In genomic region chr7:69257592-69257991, GRCh38 we compare ENCODE assay signal across 21 cellular contexts.
"Had no signal": no experiment of that assay in that cellular context is flagged by ENCODE, and none has a peak within 500 bp of the region (broad histone marks: within the 10 kb centered on the region; RNA-seq: fewer than 3 reads in every experiment).

No MANE protein-coding gene starts in this region.

- H3K36me3 ChIP-seq: heart left ventricle, neural progenitor cell, prostate gland, right atrium auricular region, stomach, thyroid gland had no signal

- H3K9ac ChIP-seq: neural progenitor cell had no signal

- H3K36me3 Mint-ChIP-seq: memory B cell; natural killer cell treated with Interleukin-12 subunit alpha and Interleukin-12 subunit beta and Interleukin-15 and Interleukin-18, amount 100 ng/mL, for 72 hours; neural progenitor cell; stimulated activated effector memory CD8-positive, alpha-beta T cell treated with anti-CD3 and anti-CD28 coated beads, Interleukin-12 subunit alpha, Interleukin-12 subunit beta, amount 100 ng/mL, for 72 hours; type B pancreatic cell had no signal

- H3K27me3 Mint-ChIP-seq: effector memory CD8-positive, alpha-beta T cell had no signal

- H3K4me2 ChIP-seq: hepatocyte, neural progenitor cell had no signal

- H3K27me3 ChIP-seq: neural progenitor cell, right atrium auricular region, stomach, thyroid gland had no signal

- H3K4me1 Mint-ChIP-seq: stimulated activated effector memory CD8-positive, alpha-beta T cell treated with anti-CD3 and anti-CD28 coated beads, Interleukin-12 subunit alpha, Interleukin-12 subunit beta, amount 100 ng/mL, for 72 hours had no signal

- H2AFZ ChIP-seq: hepatocyte, neural progenitor cell had no signal

- H3K79me2 ChIP-seq: hepatocyte had no signal

- ATAC-seq: effector memory CD8-positive, alpha-beta T cell; natural killer cell treated with Interleukin-12 subunit alpha and Interleukin-12 subunit beta and Interleukin-15 and Interleukin-18, amount 100 ng/mL, for 72 hours; stimulated activated effector memory CD8-positive, alpha-beta T cell treated with anti-CD3 and anti-CD28 coated beads, Interleukin-12 subunit alpha, Interleukin-12 subunit beta, amount 100 ng/mL, for 72 hours had no signal

- H3K4me1 ChIP-seq: heart left ventricle, prostate gland, right atrium auricular region, stomach had no signal

- H3K4me3 ChIP-seq: heart left ventricle, hepatocyte, lung, neural progenitor cell, prostate gland, right atrium auricular region, stomach, thyroid gland had no signal

- H3K27ac ChIP-seq: heart left ventricle, hepatocyte, neural progenitor cell, prostate gland, right atrium auricular region, stomach, thyroid gland had no signal

- DNase-seq: cortex of kidney; effector memory CD8-positive, alpha-beta T cell; kidney; stimulated activated CD4-positive, alpha-beta T cell treated with anti-CD3 and anti-CD28 coated beads, Interleukin-2, amount 100 ng/mL, for 24 hours; stimulated activated CD4-positive, alpha-beta T cell treated with anti-CD3 and anti-CD28 coated beads, Interleukin-4, amount 100 ng/mL, for 24 hours; stimulated activated naive CD4-positive, alpha-beta T cell treated with Interleukin-2 at 50 U/mL for 16 hours; stomach had no signal

- H3K4me3 Mint-ChIP-seq: effector memory CD8-positive, alpha-beta T cell; memory B cell; naive B cell; natural killer cell treated with Interleukin-12 subunit alpha and Interleukin-12 subunit beta and Interleukin-15 and Interleukin-18, amount 100 ng/mL, for 72 hours; neural progenitor cell; stimulated activated effector memory CD8-positive, alpha-beta T cell treated with anti-CD3 and anti-CD28 coated beads, Interleukin-12 subunit alpha, Interleukin-12 subunit beta, amount 100 ng/mL, for 72 hours; type B pancreatic cell had no signal

- H3K27ac Mint-ChIP-seq: effector memory CD8-positive, alpha-beta T cell; memory B cell; naive B cell; natural killer cell treated with Interleukin-12 subunit alpha and Interleukin-12 subunit beta and Interleukin-15 and Interleukin-18, amount 100 ng/mL, for 72 hours; neural progenitor cell; stimulated activated effector memory CD8-positive, alpha-beta T cell treated with anti-CD3 and anti-CD28 coated beads, Interleukin-12 subunit alpha, Interleukin-12 subunit beta, amount 100 ng/mL, for 72 hours; type B pancreatic cell had no signal

- FAIRE-seq: endometrium, frontal cortex, kidney had no signal

- H3K9me3 ChIP-seq: heart left ventricle, prostate gland, right atrium auricular region, stomach, thyroid gland had no signal
